In genomic region chr6:36308514-36308913, GRCh38 we compare ENCODE assay signal across 2 cellular contexts.
A peak's percentile ranks its signal among the peaks of the same experiment; 100 is the strongest.
TF ChIP-seq lines count a peak whose summit lies in the region.

No MANE protein-coding gene starts in this region.

TF ChIP-seq in HepG2, 621 proteins besides CTCF, POLR2A, EP300 and RAD21:
- TF ChIP-seq KLF9 (CRISPR knock-in tag; IDR thresholded peaks at IDR 0.05; ENCODE audit: low read depth): no peak
- TF ChIP-seq ATF7-NPFF (CRISPR knock-in tag; IDR thresholded peaks at IDR 0.05; ENCODE audit: low read depth): no peak
- no peak for TF ChIP-seq TFE3 (CRISPR knock-in tag; IDR thresholded peaks at IDR 0.05)
- no peak for TF ChIP-seq NFYC (CRISPR knock-in tag; IDR thresholded peaks at IDR 0.05)
- TF ChIP-seq PHF5A (CRISPR knock-in tag; IDR thresholded peaks at IDR 0.05; ENCODE audit: low read depth, unreplicated experiment): no peak
- peak; percentile 97 to 99 for TF ChIP-seq MAFK (conservative IDR thresholded peaks at IDR 0.05 in 1 of 2, IDR thresholded peaks at IDR 0.05 in 1 of 2; ENCODE audit: low read length in 2 of 2)
- no peak for TF ChIP-seq FOXP1 (IDR thresholded peaks at IDR 0.05)
- no peak for TF ChIP-seq FOXP1 (CRISPR knock-in tag; IDR thresholded peaks at IDR 0.05)
- TF ChIP-seq MAFF (IDR thresholded peaks at IDR 0.05; ENCODE audit: low read depth, low read length): peak; percentile 98
- no peak for TF ChIP-seq CENPX (CRISPR knock-in tag; IDR thresholded peaks at IDR 0.05)
- TF ChIP-seq YY1 (IDR thresholded peaks at IDR 0.05; ENCODE audit: insufficient read depth, insufficient replicate concordance, low read depth, low read length): no peak
- no peak for TF ChIP-seq SP2 (CRISPR knock-in tag; IDR thresholded peaks at IDR 0.05)
- no peak for TF ChIP-seq ZMYM4 (CRISPR knock-in tag; IDR thresholded peaks at IDR 0.05)
- TF ChIP-seq, protein P1, sequence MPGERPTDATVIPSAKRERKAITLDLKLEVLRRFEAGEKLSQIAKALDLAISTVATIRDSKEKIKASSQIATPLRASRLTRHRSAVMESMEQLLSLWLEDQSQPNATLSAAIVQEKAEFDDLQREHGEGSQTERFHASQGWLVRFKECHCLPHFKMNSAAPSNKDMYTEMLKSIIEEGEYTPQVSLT (CRISPR knock-in tag; IDR thresholded peaks at IDR 0.05; ENCODE audit: borderline replicate concordance, low read depth): no peak

TF ChIP-seq in K562, 482 proteins besides CTCF, POLR2A, EP300 and RAD21:
- TF ChIP-seq MAFG (tag; conservative IDR thresholded peaks at IDR 0.05): peak; percentile 85
- TF ChIP-seq PCBP2 (IDR thresholded peaks at IDR 0.05; ENCODE audit: low read depth, low read length, poor library complexity, severe bottlenecking): no peak
- TF ChIP-seq MAFK (IDR thresholded peaks at IDR 0.05; ENCODE audit: low read length): peak; percentile 84
- peak; percentile 86 for TF ChIP-seq C11orf30 (IDR thresholded peaks at IDR 0.05; ENCODE audit: low read depth)
- no peak for TF ChIP-seq ATF4 (CRISPR knock-in tag; IDR thresholded peaks at IDR 0.05)
- TF ChIP-seq ZNF316 (IDR thresholded peaks at IDR 0.05): peak; percentile 93
- TF ChIP-seq MAFF (IDR thresholded peaks at IDR 0.05; ENCODE audit: low read length): peak; percentile 89
- TF ChIP-seq ZKSCAN1 (IDR thresholded peaks at IDR 0.05; ENCODE audit: low read depth, low read length): peak; percentile 81
